In genomic region chr7:139660317-139661042, GRCh38 we compare ENCODE assay signal across 8 cellular contexts.
DNase-seq lines count a peak whose midpoint lies in the region; ATAC-seq and TF ChIP-seq lines count a peak whose summit lies in the region.
"Had no signal": no experiment of that assay in that cellular context is flagged by ENCODE, and none has a peak within 500 bp of the region (broad histone marks: within the 10 kb centered on the region; RNA-seq: fewer than 3 reads in every experiment).

No MANE protein-coding gene starts in this region.

- no peak for TF ChIP-seq POLR2A in stomach (IDR thresholded peaks at IDR 0.05)
- TF ChIP-seq POLR2A in adrenal gland (IDR thresholded peaks at IDR 0.05), result no peak

- no peak overlapping the region for H3K9ac ChIP-seq in liver (ENCODE audit: low read depth in 1 of 2, low read length in 2 of 2)

- DNase-seq in NCI-H69 (lab: John Stamatoyannopoulos, UW), result peak; percentile 87
- no peak for DNase-seq in chondrocyte (ENCODE audit: low spot score)
- DNase-seq in stomach, result peak; percentile 62
- DNase-seq in adrenal gland, result no peak
- DNase-seq: NCI-H1436 had no signal

- peaks cover 57% of the 10 kb centered on the region for H3K4me1 Mint-ChIP-seq in chondrocyte (ENCODE audit: low read depth)

- H3K36me3 ChIP-seq in liver (ENCODE audit: control insufficient read depth in 4 of 4, insufficient read depth in 3 of 4, low read depth in 1 of 4, low read length in 3 of 4) (no peaks in the 10 kb centered on the region), stomach (peaks cover 0 to 2% (median under 1%) of the 10 kb centered on the region in 4 donors), adrenal gland (replicated peaks in 1 of 2) (no peaks in the 10 kb centered on the region)

- H3K27me3 Mint-ChIP-seq in chondrocyte (ENCODE audit: low read depth), result no peaks in the 10 kb centered on the region

- H3K9me3 Mint-ChIP-seq in chondrocyte (ENCODE audit: low read depth), result no peaks in the 10 kb centered on the region

- H3K4me1 ChIP-seq in liver (ENCODE audit: control insufficient read depth in 4 of 4, insufficient read depth in 4 of 4, low read length in 3 of 4), result peaks cover 35 to 79% (median 52%) of the 10 kb centered on the region in 4 donors
- H3K4me1 ChIP-seq in stomach, result peaks cover 56 to 91% (median 68%) of the 10 kb centered on the region in 4 donors
- H3K4me1 ChIP-seq in adrenal gland (replicated peaks in 1 of 2), result peaks cover 17 to 48% of the 10 kb centered on the region in 2 donors

- H3K27ac ChIP-seq in liver (ENCODE audit: low read depth in 1 of 2, low read length in 2 of 2) (peak overlapping the region; percentile 70 to 77), stomach (peak overlapping the region; percentile 77 to 88 (median 83)), adrenal gland (peak overlapping the region in 1 of 5 donors; percentile 51)

- ATAC-seq in GM19023 (IDR thresholded peaks at IDR 0.05; ENCODE audit: unreplicated experiment) (no peak), GM19463 (IDR thresholded peaks at IDR 0.05; ENCODE audit: unreplicated experiment) (no peak)

- no peaks in the 10 kb centered on the region for H3K27me3 ChIP-seq in liver (ENCODE audit: control insufficient read depth in 4 of 4, insufficient read depth in 4 of 4, low read length in 3 of 4)
- H3K27me3 ChIP-seq in stomach, result no peaks in the 10 kb centered on the region
- H3K27me3 ChIP-seq in adrenal gland, result no peaks in the 10 kb centered on the region

- no peak for TF ChIP-seq EP300 in stomach (IDR thresholded peaks at IDR 0.05)

- TF ChIP-seq CTCF in chondrocyte (IDR thresholded peaks at IDR 0.05), result no peak
- TF ChIP-seq CTCF in liver (IDR thresholded peaks at IDR 0.05; ENCODE audit: low read depth, low read length, missing input control), result no peak
- TF ChIP-seq CTCF in stomach (IDR thresholded peaks at IDR 0.05), result no peak
- no peak for TF ChIP-seq CTCF in adrenal gland (IDR thresholded peaks at IDR 0.05)

- no peak overlapping the region for H3K4me3 ChIP-seq in liver (ENCODE audit: low read depth in 1 of 3, low read length in 3 of 3)
- no peak overlapping the region for H3K4me3 ChIP-seq in stomach
- H3K4me3 ChIP-seq in adrenal gland, result no peak overlapping the region

- no peak for TF ChIP-seq RAD21 in liver (IDR thresholded peaks at IDR 0.05)

- WGBS in liver, result 59% methylated on average over 10 of the region's 10 CpGs
- WGBS in stomach, 5 donors, result 34 to 52% (median 44%) methylated on average over 10 of the region's 10 CpGs
- WGBS in adrenal gland, 4 donors, result 76 to 89% (median 86%) methylated on average over 10 of the region's 10 CpGs

- H3K36me3 Mint-ChIP-seq in chondrocyte (ENCODE audit: low read depth), result peaks cover 20% of the 10 kb centered on the region

- intact Hi-C loops in stomach (cut with DNase I; ENCODE audit: low total_unique reads), result no loop called here
- intact Hi-C loops in adrenal gland (cut with DNase I), result no loop called here

- H3K27ac Mint-ChIP-seq in chondrocyte (ENCODE audit: unreplicated experiment), result peak overlapping the region; percentile 83

- H3K4me3 Mint-ChIP-seq in chondrocyte (ENCODE audit: unreplicated experiment), result no peak overlapping the region

- no peaks in the 10 kb centered on the region for H3K9me3 ChIP-seq in liver (ENCODE audit: control insufficient read depth in 4 of 4, low read length in 3 of 4)
- H3K9me3 ChIP-seq in stomach, result no peaks in the 10 kb centered on the region
- no peaks in the 10 kb centered on the region for H3K9me3 ChIP-seq in adrenal gland (replicated peaks in 1 of 3)

TF ChIP-seq in liver, 16 proteins besides CTCF, POLR2A, EP300 and RAD21:
- TF ChIP-seq EGR1 (IDR thresholded peaks at IDR 0.05; ENCODE audit: low read depth in 2 of 2), result no peak
- TF ChIP-seq FOXA2 (IDR thresholded peaks at IDR 0.05), result no peak
- no peak for TF ChIP-seq NR2F2 (IDR thresholded peaks at IDR 0.05)
- TF ChIP-seq SP1 (IDR thresholded peaks at IDR 0.05), result no peak
- no peak for TF ChIP-seq TAF1 (conservative IDR thresholded peaks at IDR 0.05)
- no peak for TF ChIP-seq HNF4G (IDR thresholded peaks at IDR 0.05)
- TF ChIP-seq HNF4A (conservative IDR thresholded peaks at IDR 0.05), result peak in 1 of 2 donors; percentile 11
- TF ChIP-seq REST (IDR thresholded peaks at IDR 0.05), result peak; percentile 64
- TF ChIP-seq YY1 (IDR thresholded peaks at IDR 0.05), result no peak
- peak; percentile 30 to 43 for TF ChIP-seq RXRA (IDR thresholded peaks at IDR 0.05)
- TF ChIP-seq MAX (IDR thresholded peaks at IDR 0.05), result no peak
- TF ChIP-seq GABPA (IDR thresholded peaks at IDR 0.05 in 1 of 2, conservative IDR thresholded peaks at IDR 0.05 in 1 of 2), result peak in 1 of 2 donors; percentile 7
- no peak for TF ChIP-seq ZBTB33 (IDR thresholded peaks at IDR 0.05)
- no peak for TF ChIP-seq ATF3 (IDR thresholded peaks at IDR 0.05)
- TF ChIP-seq FOXA1 (IDR thresholded peaks at IDR 0.05), result no peak
- TF ChIP-seq JUND (IDR thresholded peaks at IDR 0.05), result peak in 1 of 2 donors; percentile 11

Comparison
In these comparisons a context has a peak if more than half of its experiments do, and no peak if none do; other contexts are left out.
1. DNase-seq: peak in NCI-H69 (single experiment) and stomach (single experiment); none in chondrocyte (single experiment) and adrenal gland (0 of 7).